14 cellular contexts compared by ENCODE assay signal in genomic region chr10:67629461-67629971, GRCh38.
DNase-seq lines count a peak whose midpoint lies in the region; ATAC-seq, FAIRE-seq and TF ChIP-seq lines count a peak whose summit lies in the region.
"Had no signal": no experiment of that assay in that cellular context is flagged by ENCODE, and none has a peak within 500 bp of the region (broad histone marks: within the 10 kb centered on the region; RNA-seq: fewer than 3 reads in every experiment).

No MANE protein-coding gene starts in this region.

- DNase-seq in retinal pigment epithelial cell (ENCODE audit: low read depth) = peak; percentile 53
- DNase-seq in activated CD4-positive, alpha-beta T cell treated with anti-CD3 and anti-CD28 coated beads, Interleukin-2, amount 10 ng/mL, durations not matched to agents 7 days and 5 days = no peak
- no peak for DNase-seq in activated naive CD8-positive, alpha-beta T cell treated with anti-CD3 and anti-CD28 coated beads, Interleukin-2, amount 50 U/mL, for 24 hours
- no peak for DNase-seq in activated naive CD4-positive, alpha-beta T cell treated with Interleukin-2 at 50 U/mL for 16 hours
- DNase-seq: activated B cell treated with CpG ODN at 0.5 μM for 24 hours; CD8-positive, alpha-beta memory T cell; foreskin keratinocyte; lower lobe of right lung; NCI-H2107; SHP77; transverse colon had no signal

- CTCF ChIA-PET in activated CD4-positive, alpha-beta T cell treated with anti-CD3 and anti-CD28 coated beads, Interleukin-2, amount 10 ng/mL, durations not matched to agents 7 days and 5 days (lab: Charles Lee) = interaction anchor here (0.6 kb wide), 1 partner anchor 9 kb away, joined by 4 read pairs; no protein-coding TSS in a partner anchor

- H3K36me3 ChIP-seq in HUES6 (ENCODE audit: control insufficient read depth, insufficient read depth, low read length) = no peaks in the 10 kb centered on the region
- H3K36me3 ChIP-seq: lower lobe of right lung, transverse colon had no signal

- H3K27me3 Mint-ChIP-seq in activated CD4-positive, alpha-beta T cell treated with anti-CD3 and anti-CD28 coated beads, Interleukin-2, amount 10 ng/mL, durations not matched to agents 7 days and 5 days = peaks cover 2% of the 10 kb centered on the region
- H3K27me3 Mint-ChIP-seq in activated naive CD8-positive, alpha-beta T cell treated with anti-CD3 and anti-CD28 coated beads, Interleukin-2, amount 50 U/mL, for 24 hours = no peaks in the 10 kb centered on the region

- no peak overlapping the region for H3K27ac Mint-ChIP-seq in activated CD4-positive, alpha-beta T cell treated with anti-CD3 and anti-CD28 coated beads, Interleukin-2, amount 10 ng/mL, durations not matched to agents 7 days and 5 days
- no peak overlapping the region for H3K27ac Mint-ChIP-seq in activated naive CD8-positive, alpha-beta T cell treated with anti-CD3 and anti-CD28 coated beads, Interleukin-2, amount 50 U/mL, for 24 hours
- H3K27ac Mint-ChIP-seq: activated B cell treated with CpG ODN at 0.5 μM for 24 hours; CD8-positive, alpha-beta memory T cell had no signal

- H3K4me1 Mint-ChIP-seq in activated CD4-positive, alpha-beta T cell treated with anti-CD3 and anti-CD28 coated beads, Interleukin-2, amount 10 ng/mL, durations not matched to agents 7 days and 5 days = no peaks in the 10 kb centered on the region
- H3K4me1 Mint-ChIP-seq in activated naive CD8-positive, alpha-beta T cell treated with anti-CD3 and anti-CD28 coated beads, Interleukin-2, amount 50 U/mL, for 24 hours = no peaks in the 10 kb centered on the region
- H3K4me1 Mint-ChIP-seq: activated B cell treated with CpG ODN at 0.5 μM for 24 hours; CD8-positive, alpha-beta memory T cell had no signal

- H3K9ac ChIP-seq in HUES6 (ENCODE audit: low read length) = no peak overlapping the region

- peak; percentile 47 for ATAC-seq in GM19043 (IDR thresholded peaks at IDR 0.05; ENCODE audit: low read depth, unreplicated experiment)
- no peak for ATAC-seq in activated naive CD8-positive, alpha-beta T cell treated with anti-CD3 and anti-CD28 coated beads, Interleukin-2, amount 50 U/mL, for 24 hours
- ATAC-seq: foreskin keratinocyte, lower lobe of right lung had no signal

- no peak overlapping the region for H3K4me3 ChIP-seq in HUES6 (ENCODE audit: low read depth, low read length)
- H3K4me3 ChIP-seq in retinal pigment epithelial cell (ENCODE audit: low read length) = no peak overlapping the region
- H3K4me3 ChIP-seq: lower lobe of right lung, transverse colon had no signal

- no peaks in the 10 kb centered on the region for H3K9me3 Mint-ChIP-seq in activated CD4-positive, alpha-beta T cell treated with anti-CD3 and anti-CD28 coated beads, Interleukin-2, amount 10 ng/mL, durations not matched to agents 7 days and 5 days
- H3K9me3 Mint-ChIP-seq in activated naive CD8-positive, alpha-beta T cell treated with anti-CD3 and anti-CD28 coated beads, Interleukin-2, amount 50 U/mL, for 24 hours = peaks cover 7% of the 10 kb centered on the region

- peaks cover 11% of the 10 kb centered on the region for H3K4me1 ChIP-seq in HUES6 (ENCODE audit: control insufficient read depth, insufficient read depth, low read length)
- H3K4me1 ChIP-seq: foreskin keratinocyte, lower lobe of right lung, transverse colon had no signal

- H3K27me3 ChIP-seq in HUES6 (ENCODE audit: control insufficient read depth, insufficient read depth, low read length) = no peaks in the 10 kb centered on the region
- H3K27me3 ChIP-seq: foreskin keratinocyte, transverse colon had no signal

- 0 out of 2 replicates have a peak overlapping the region, but pooled peaks have one; percentile 31 for H3K27ac ChIP-seq in HUES6 (ENCODE audit: low read depth, low read length)
- H3K27ac ChIP-seq: foreskin keratinocyte, lower lobe of right lung, transverse colon had no signal

- POLR2A ChIA-PET in activated CD4-positive, alpha-beta T cell treated with anti-CD3 and anti-CD28 coated beads, Interleukin-2, amount 10 ng/mL, durations not matched to agents 7 days and 5 days (lab: Charles Lee) = no interaction called here

- no peak for TF ChIP-seq CTCF in retinal pigment epithelial cell (conservative IDR thresholded peaks at IDR 0.05; ENCODE audit: low read depth, low read length)

- no peaks in the 10 kb centered on the region for H3K36me3 Mint-ChIP-seq in activated CD4-positive, alpha-beta T cell treated with anti-CD3 and anti-CD28 coated beads, Interleukin-2, amount 10 ng/mL, durations not matched to agents 7 days and 5 days (ENCODE audit: low read depth)
- no peaks in the 10 kb centered on the region for H3K36me3 Mint-ChIP-seq in activated naive CD8-positive, alpha-beta T cell treated with anti-CD3 and anti-CD28 coated beads, Interleukin-2, amount 50 U/mL, for 24 hours (ENCODE audit: low read depth)

- no peaks in the 10 kb centered on the region for H3K9me3 ChIP-seq in HUES6 (ENCODE audit: control insufficient read depth, insufficient read depth, low read depth, low read length)
- H3K9me3 ChIP-seq: lower lobe of right lung, transverse colon had no signal

- peak; percentile 90 for FAIRE-seq in endometrium (lab: Jason Lieb, UNC)

- H3K4me3 Mint-ChIP-seq in activated CD4-positive, alpha-beta T cell treated with anti-CD3 and anti-CD28 coated beads, Interleukin-2, amount 10 ng/mL, durations not matched to agents 7 days and 5 days = no peak overlapping the region
- H3K4me3 Mint-ChIP-seq in activated naive CD8-positive, alpha-beta T cell treated with anti-CD3 and anti-CD28 coated beads, Interleukin-2, amount 50 U/mL, for 24 hours = no peak overlapping the region
- H3K4me3 Mint-ChIP-seq: activated B cell treated with CpG ODN at 0.5 μM for 24 hours; CD8-positive, alpha-beta memory T cell had no signal
